In the genomic region with DNA sequence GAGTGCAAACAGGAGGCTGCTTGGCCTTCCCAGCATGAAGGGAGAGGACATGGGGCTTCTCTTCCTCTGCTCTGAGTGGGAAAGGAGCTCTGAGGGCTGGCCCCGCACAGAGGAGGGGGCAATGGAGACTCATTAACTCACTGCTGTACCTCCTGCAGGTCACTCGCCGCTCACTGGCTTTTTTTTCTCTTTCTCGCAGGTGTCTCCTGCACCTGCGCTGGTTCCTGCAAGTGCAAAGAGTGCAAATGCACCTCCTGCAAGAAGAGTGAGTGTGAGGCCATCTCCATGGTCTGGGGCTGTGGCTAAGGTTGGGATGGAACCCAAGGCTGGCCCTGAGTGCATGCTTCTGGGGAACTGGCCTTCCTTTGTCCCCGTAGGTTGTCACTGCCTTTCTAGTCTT, we compare ENCODE assay signal across 12 cellular contexts. TPM values are rescaled to one million over a fixed set of nuclear protein-coding genes. Genes with fewer than 3 reads are reported as not detected.
A peak's percentile ranks its signal among the peaks of the same experiment; 100 is the strongest.
DNase-seq lines count a peak whose midpoint lies in the region.
"Had no signal": no experiment of that assay in that cellular context is flagged by ENCODE, and none has a peak within 500 bp of the region (broad histone marks: within the 10 kb centered on the region; RNA-seq: fewer than 3 reads in every experiment).

No MANE protein-coding gene starts in this region.

- H3K27me3 Mint-ChIP-seq in activated CD4-positive, alpha-beta memory T cell treated with anti-CD3 and anti-CD28 coated beads for 36 hours = no peaks in the 10 kb centered on the region

- peaks cover 17% of the 10 kb centered on the region for H3K4me1 Mint-ChIP-seq in activated CD4-positive, alpha-beta memory T cell treated with anti-CD3 and anti-CD28 coated beads for 36 hours (ENCODE audit: low read depth)

- H3K27ac ChIP-seq in skin epidermis = peak overlapping the region in 10 of 21 experiments; percentile 32 to 79 (median 66)
- H3K27ac ChIP-seq: SJCRH30 had no signal

- no peak overlapping the region for H3K27ac Mint-ChIP-seq in activated CD4-positive, alpha-beta memory T cell treated with anti-CD3 and anti-CD28 coated beads for 36 hours

- intact Hi-C loops in activated CD4-positive, alpha-beta memory T cell treated with anti-CD3 and anti-CD28 coated beads for 36 hours (cut with micrococcal nuclease) = loop anchor here (1.0 kb wide), 1 partner anchor 15 kb away; no protein-coding TSS in a partner anchor

- DNase-seq in NCI-H1417 (lab: John Stamatoyannopoulos, UW) (peak in 2 of 3 experiments; percentile 19 to 25), NCI-H1417 treated with DMSO at 0.1 percent for 48 hours (lab: John Stamatoyannopoulos, UW) (no peak), NCI-H446 (lab: John Stamatoyannopoulos, UW) (no peak), NCI-H1092 (lab: John Stamatoyannopoulos, UW) (no peak), dedifferentiated amniotic fluid mesenchymal stem cell (ENCODE audit: extremely low spot score) (no peak)
- DNase-seq in activated CD4-positive, alpha-beta memory T cell treated with anti-CD3 and anti-CD28 coated beads for 36 hours = no peak
- DNase-seq: 8988T, islet precursor cell, Kasumi-1, SJCRH30 had no signal

- peaks cover 4% of the 10 kb centered on the region for H3K9me3 ChIP-seq in iPS-18c (ENCODE audit: control insufficient read depth, insufficient read depth, low read length)
- H3K9me3 ChIP-seq: SJCRH30 had no signal

- POLR2A ChIA-PET in activated CD4-positive, alpha-beta memory T cell treated with anti-CD3 and anti-CD28 coated beads for 36 hours (lab: Charles Lee) = no interaction called here

- CTCF ChIA-PET in activated CD4-positive, alpha-beta memory T cell treated with anti-CD3 and anti-CD28 coated beads for 36 hours (lab: Charles Lee) = interaction anchor here (0.7 kb wide), 1 partner anchor 211 kb away, joined by 3 read pairs; no protein-coding TSS in a partner anchor

- H3K36me3 Mint-ChIP-seq in activated CD4-positive, alpha-beta memory T cell treated with anti-CD3 and anti-CD28 coated beads for 36 hours = no peaks in the 10 kb centered on the region

- H3K9me3 Mint-ChIP-seq in activated CD4-positive, alpha-beta memory T cell treated with anti-CD3 and anti-CD28 coated beads for 36 hours = no peaks in the 10 kb centered on the region

- H3K4me3 Mint-ChIP-seq in activated CD4-positive, alpha-beta memory T cell treated with anti-CD3 and anti-CD28 coated beads for 36 hours = peak overlapping the region; percentile 94

- H3K4me3 ChIP-seq in iPS-18c (ENCODE audit: insufficient read depth, low read depth, low read length) (peak overlapping the region; percentile 52), skin epidermis (peak overlapping the region in 6 of 7 experiments; percentile 31 to 66 (median 52))
- H3K4me3 ChIP-seq: SJCRH30 had no signal

RNA-seq across cellular contexts. Expression of gene MT1F, which starts 0.7 kb away (rescaled TPM):
- 1 to 10 TPM; 8.5 to 9.2 TPM for total RNA-seq in activated CD4-positive, alpha-beta memory T cell treated with anti-CD3 and anti-CD28 coated beads for 36 hours
- total RNA-seq: SJCRH30 had no signal

RNA-seq across cellular contexts. Expression of gene MT1B, which starts 6.8 kb away (rescaled TPM):
- not detected for total RNA-seq in activated CD4-positive, alpha-beta memory T cell treated with anti-CD3 and anti-CD28 coated beads for 36 hours
- total RNA-seq: SJCRH30 had no signal

RNA-seq across cellular contexts. Expression of gene MT1G, which starts 9.4 kb away (rescaled TPM):
- 1 to 10 TPM; 5.0 to 5.8 TPM for total RNA-seq in activated CD4-positive, alpha-beta memory T cell treated with anti-CD3 and anti-CD28 coated beads for 36 hours
- total RNA-seq: SJCRH30 had no signal

RNA-seq across cellular contexts. Expression of gene MT1H, which starts 11.1 kb away (rescaled TPM):
- under 1 TPM in 1 of 2 experiments, not detected in 1; 0.70 TPM for total RNA-seq in activated CD4-positive, alpha-beta memory T cell treated with anti-CD3 and anti-CD28 coated beads for 36 hours
- total RNA-seq: SJCRH30 had no signal

RNA-seq across cellular contexts. Expression of gene MT1A, which starts 20.0 kb away (rescaled TPM):
- under 1 TPM in 1 of 2 experiments, not detected in 1; 0.94 TPM for total RNA-seq in activated CD4-positive, alpha-beta memory T cell treated with anti-CD3 and anti-CD28 coated beads for 36 hours
- total RNA-seq: SJCRH30 had no signal

Comparison
In these comparisons a context has a peak if more than half of its experiments do, and no peak if none do; other contexts are left out.
1. DNase-seq: peak in NCI-H1417 (2 of 3); none in NCI-H1417 treated with DMSO at 0.1 percent for 48 hours (single experiment), activated CD4-positive, alpha-beta memory T cell treated with anti-CD3 and anti-CD28 coated beads for 36 hours (single experiment), NCI-H446 (0 of 2), NCI-H1092 (single experiment) and dedifferentiated amniotic fluid mesenchymal stem cell (single experiment).